ENCODE assay signal across 21 cellular contexts in genomic region chr1:231688989-231689388, GRCh38.
DNase-seq lines count a peak whose midpoint lies in the region; ATAC-seq, FAIRE-seq and TF ChIP-seq lines count a peak whose summit lies in the region.
"Had no signal": no experiment of that assay in that cellular context is flagged by ENCODE, and none has a peak within 500 bp of the region (broad histone marks: within the 10 kb centered on the region; RNA-seq: fewer than 3 reads in every experiment).

No MANE protein-coding gene starts in this region.

- no peak overlapping the region for H3K14ac ChIP-seq in IMR-90 (replicated peaks; ENCODE audit: low read depth, low read length)
- no peak overlapping the region for H3K14ac ChIP-seq in mesenchymal stem cell (ENCODE audit: low read length in 2 of 2)

- H3K4ac ChIP-seq in IMR-90 (ENCODE audit: low read depth, low read length) (no peak overlapping the region), mesenchymal stem cell (ENCODE audit: low read depth in 1 of 2, low read length in 2 of 2) (no peak overlapping the region)

- WGBS in HepG2 (ENCODE audit: low lambda C conversion rate), result 77% methylated on average over 4 of the region's 4 CpGs
- 77% methylated on average over 2 of the region's 4 CpGs for WGBS in right lobe of liver (ENCODE audit: insufficient coverage, low coverage, low lambda C conversion rate, missing lambda C conversion rate)
- WGBS in IMR-90 (ENCODE audit: extremely low coverage in 2 of 2, insufficient read length in 1 of 2), 2 experiments, result 57% methylated on average over 1 of the region's 4 CpGs; no CpG with 5 or more reads in 1 of the 2 experiments
- 100% methylated on average over 4 of the region's 4 CpGs for WGBS in mesenchymal stem cell

- H2BK5ac ChIP-seq in IMR-90 (ENCODE audit: low read depth, low read length, poor library complexity, severe bottlenecking) (no peak overlapping the region), mesenchymal stem cell (ENCODE audit: low read depth, low read length, poor library complexity, severe bottlenecking) (no peak overlapping the region)

- H2AK5ac ChIP-seq in IMR-90 (ENCODE audit: low read depth, low read length) (no peak overlapping the region), mesenchymal stem cell (ENCODE audit: low read length, severe bottlenecking) (peak overlapping the region; percentile 49)

- peaks cover 29% of the 10 kb centered on the region for H3K4me1 ChIP-seq in HepG2 (ENCODE audit: insufficient read depth, low read length)
- no peaks in the 10 kb centered on the region for H3K4me1 ChIP-seq in right lobe of liver
- peaks cover 13% of the 10 kb centered on the region; the same call in 1 of the 2 replicates for H3K4me1 ChIP-seq in IMR-90 (ENCODE audit: control insufficient read depth, insufficient read depth, low read length)
- H3K4me1 ChIP-seq in mesenchymal stem cell (ENCODE audit: control insufficient read depth, insufficient read depth, low read depth, low read length), result peaks cover 14% of the 10 kb centered on the region
- H3K4me1 ChIP-seq: Caco-2 had no signal

- no peak overlapping the region for H3K4me3 Mint-ChIP-seq in effector memory CD8-positive, alpha-beta T cell
- H3K4me3 Mint-ChIP-seq: B cell; CD4-positive, alpha-beta T cell; CD8-positive, alpha-beta T cell had no signal

- H3K27ac ChIP-seq in HepG2 (ENCODE audit: extremely low read length, insufficient read depth, low read length) (no peak overlapping the region), right lobe of liver (no peak overlapping the region), IMR-90 (ENCODE audit: insufficient read depth, low read length) (no peak overlapping the region), mesenchymal stem cell (ENCODE audit: low read length, poor library complexity, severe bottlenecking) (no peak overlapping the region)
- H3K27ac ChIP-seq: 22Rv1; BLaER1 treated with 17β-estradiol and CSF1 and Interleukin-3, amounts not matched to agents 10 nM and 100 nM; C4-2B had no signal

- H2BK15ac ChIP-seq in IMR-90 (ENCODE audit: low read depth, low read length), result no peak overlapping the region
- H2BK15ac ChIP-seq in mesenchymal stem cell (ENCODE audit: low read depth, poor library complexity, severe bottlenecking), result no peak overlapping the region

- TF ChIP-seq CTCF in HepG2 (CRISPR knock-in tag; IDR thresholded peaks at IDR 0.05) (no peak), right lobe of liver (IDR thresholded peaks at IDR 0.05) (no peak), IMR-90 (conservative IDR thresholded peaks at IDR 0.05; ENCODE audit: low read depth, low read length) (no peak)

- no peak overlapping the region for H2AFZ ChIP-seq in HepG2 (ENCODE audit: low read length)
- no peak overlapping the region for H2AFZ ChIP-seq in IMR-90 (replicated peaks; ENCODE audit: low read length, poor library complexity)
- H2AFZ ChIP-seq in mesenchymal stem cell (ENCODE audit: low read depth, low read length), result no peak overlapping the region

- no peaks in the 10 kb centered on the region for H3K36me3 Mint-ChIP-seq in effector memory CD8-positive, alpha-beta T cell (ENCODE audit: insufficient read depth)

- FAIRE-seq in HepG2 (lab: Jason Lieb, UNC), result no peak
- FAIRE-seq: D721Med, G401.6, GM12891, GM19239 had no signal

- no peak overlapping the region for H2AK9ac ChIP-seq in IMR-90 (replicated peaks; ENCODE audit: low read depth, low read length, poor library complexity)

- in situ Hi-C loops in HepG2 (cut with HindIII; ENCODE audit: extremely low pct_ligation_motif_present, low pct_unique_long_range_greater_than_20kb) (no loop called here), IMR-90 (cut with MboI; ENCODE audit: low sequenced_read_pairs) (no loop called here)

- no peak overlapping the region for H3K27ac Mint-ChIP-seq in effector memory CD8-positive, alpha-beta T cell
- H3K27ac Mint-ChIP-seq: B cell; CD4-positive, alpha-beta T cell; CD8-positive, alpha-beta T cell had no signal

- H3K36me3 ChIP-seq in HepG2 (replicated peaks in 1 of 2; ENCODE audit: control insufficient read depth in 1 of 2, insufficient read depth in 2 of 2, low read length in 2 of 2), result no peaks in the 10 kb centered on the region; a peak in 1 of 5 replicates
- H3K36me3 ChIP-seq in right lobe of liver, result no peaks in the 10 kb centered on the region
- no peaks in the 10 kb centered on the region for H3K36me3 ChIP-seq in IMR-90 (ENCODE audit: control insufficient read depth, insufficient read depth, low read length)
- peaks cover 0 to 16% of the 10 kb centered on the region in 2 experiments for H3K36me3 ChIP-seq in mesenchymal stem cell (ENCODE audit: control insufficient read depth in 1 of 2, insufficient read depth in 2 of 2, low read depth in 1 of 2, low read length in 2 of 2)

- H3K79me2 ChIP-seq in HepG2 (ENCODE audit: insufficient read depth, low read length), result no peaks in the 10 kb centered on the region

- no peak overlapping the region for H2BK12ac ChIP-seq in mesenchymal stem cell (ENCODE audit: low read length in 2 of 2)

- TF ChIP-seq RAD21 in HepG2 (CRISPR knock-in tag; IDR thresholded peaks at IDR 0.05) (no peak), IMR-90 (IDR thresholded peaks at IDR 0.05; ENCODE audit: low read length) (no peak)

- H3K79me1 ChIP-seq in IMR-90 (ENCODE audit: low read depth in 1 of 2, low read length in 2 of 2) (peaks cover 0 to 4% of the 10 kb centered on the region in 2 experiments; a peak in 1 of 4 replicates), mesenchymal stem cell (replicated peaks; ENCODE audit: low read length, poor library complexity, severe bottlenecking) (peaks cover 33% of the 10 kb centered on the region)

- no peak overlapping the region for H4K5ac ChIP-seq in IMR-90 (ENCODE audit: low read depth, low read length)

- POLR2A ChIA-PET in HepG2 (lab: Yijun Ruan, JAX) (no interaction called here), IMR-90 (lab: Charles Lee; ENCODE audit: unreplicated experiment) (no interaction called here)

- H3K23ac ChIP-seq in IMR-90 (ENCODE audit: low read depth, low read length) (no peak overlapping the region), mesenchymal stem cell (ENCODE audit: low read length in 2 of 2) (no peak overlapping the region)

- peaks cover 9% of the 10 kb centered on the region for H3K9me3 ChIP-seq in HepG2 (ENCODE audit: low read length)
- no peaks in the 10 kb centered on the region for H3K9me3 ChIP-seq in right lobe of liver
- peaks cover 2% of the 10 kb centered on the region; the same call in 1 of the 2 replicates for H3K9me3 ChIP-seq in IMR-90 (ENCODE audit: control insufficient read depth, insufficient read depth, low read length)
- H3K9me3 ChIP-seq in mesenchymal stem cell (ENCODE audit: control insufficient read depth, low read length), result no peaks in the 10 kb centered on the region

- H3K4me1 Mint-ChIP-seq in effector memory CD8-positive, alpha-beta T cell (ENCODE audit: low read depth in 2 of 2), result peaks cover 0 to 5% of the 10 kb centered on the region in 2 donors

- no peak overlapping the region for H4K91ac ChIP-seq in IMR-90 (ENCODE audit: insufficient read depth, low read depth, low read length)
- no peak overlapping the region for H4K91ac ChIP-seq in mesenchymal stem cell (ENCODE audit: low read length)

- no peak for ATAC-seq in HepG2
- no peak for ATAC-seq in right lobe of liver
- ATAC-seq in IMR-90 (ENCODE audit: low read depth), result no peak
- ATAC-seq in effector memory CD8-positive, alpha-beta T cell (replicated peaks), result no peak
- ATAC-seq: CD8-positive, alpha-beta T cell had no signal

- H2BK120ac ChIP-seq in IMR-90 (ENCODE audit: low read depth, low read length) (no peak overlapping the region), mesenchymal stem cell (ENCODE audit: low read depth, low read length) (no peak overlapping the region)

- H3K9me1 ChIP-seq in IMR-90 (ENCODE audit: insufficient read depth, low read length), result peaks cover 8% of the 10 kb centered on the region; the same call in 1 of the 2 replicates

- H3K27me3 ChIP-seq in HepG2 (ENCODE audit: control insufficient read depth in 1 of 2, insufficient read depth in 2 of 2, low read length in 2 of 2) (no peaks in the 10 kb centered on the region), right lobe of liver (no peaks in the 10 kb centered on the region), IMR-90 (ENCODE audit: control insufficient read depth, insufficient read depth, low read length) (no peaks in the 10 kb centered on the region), mesenchymal stem cell (ENCODE audit: control insufficient read depth in 1 of 2, insufficient read depth in 1 of 2, low read length in 2 of 2) (no peaks in the 10 kb centered on the region)
- H3K27me3 ChIP-seq: BLaER1 treated with 17β-estradiol and CSF1 and Interleukin-3, amounts not matched to agents 10 nM and 100 nM had no signal

- H3K4me2 ChIP-seq in HepG2 (ENCODE audit: low read depth, low read length) (no peak overlapping the region), IMR-90 (ENCODE audit: low read depth, low read length) (no peak overlapping the region), mesenchymal stem cell (ENCODE audit: low read length, poor library complexity, severe bottlenecking) (no peak overlapping the region)

- H3K9ac ChIP-seq in HepG2 (ENCODE audit: insufficient read depth, low read depth, low read length) (no peak overlapping the region), IMR-90 (ENCODE audit: low read depth, low read length) (no peak overlapping the region), mesenchymal stem cell (ENCODE audit: low read length) (no peak overlapping the region)
- H3K9ac ChIP-seq: BLaER1 treated with 17β-estradiol and CSF1 and Interleukin-3, amounts not matched to agents 10 nM and 100 nM had no signal

- DNase-seq in HepG2 (ENCODE audit: low spot score) (no peak), right lobe of liver (no peak), IMR-90 (no peak), mesenchymal stem cell (no peak), ecto neural progenitor cell (ENCODE audit: low spot score) (no peak)
- no peak for DNase-seq in effector memory CD8-positive, alpha-beta T cell
- DNase-seq: AML-193; Caco-2; Calu3; CD4-positive, alpha-beta T cell; CD8-positive, alpha-beta T cell; DMS79 treated with DMSO at 0.1 percent for 48 hours; GF-D8 had no signal

- CTCF ChIA-PET in HepG2 (lab: Yijun Ruan, JAX; ENCODE audit: low intra/inter-chr PET ratio, low total read pairs), result no interaction called here
- CTCF ChIA-PET in IMR-90 (lab: Yijun Ruan, JAX), result no interaction called here

- peaks cover 5 to 7% of the 10 kb centered on the region in 2 donors for H3K9me3 Mint-ChIP-seq in effector memory CD8-positive, alpha-beta T cell

- H4K8ac ChIP-seq in IMR-90 (ENCODE audit: low read depth in 2 of 2, low read length in 2 of 2) (no peak overlapping the region), mesenchymal stem cell (ENCODE audit: low read length) (no peak overlapping the region)

- TF ChIP-seq EP300 in HepG2 (IDR thresholded peaks at IDR 0.05; ENCODE audit: low read depth in 2 of 2, low read length in 2 of 2) (no peak), HepG2 (CRISPR knock-in tag; IDR thresholded peaks at IDR 0.05; ENCODE audit: borderline replicate concordance) (no peak)

- no TSS peak for BruUV-seq in HepG2 (replicated peaks; lab: Mats Ljungman, UMichigan)
- BruUV-seq in IMR-90 (replicated peaks; lab: Mats Ljungman, UMichigan), result no TSS peak

- H3K18ac ChIP-seq in IMR-90 (ENCODE audit: low read depth, low read length), result no peak overlapping the region
- no peak overlapping the region for H3K18ac ChIP-seq in mesenchymal stem cell (ENCODE audit: low read depth in 1 of 2, low read length in 2 of 2)

- H2BK20ac ChIP-seq in IMR-90 (ENCODE audit: low read depth, low read length), result no peak overlapping the region

- dilution Hi-C loops in IMR-90 (cut with HindIII; ENCODE audit: low sequenced_read_pairs, unreplicated experiment), result no loop called here

- TF ChIP-seq POLR2A in HepG2 (IDR thresholded peaks at IDR 0.05; ENCODE audit: insufficient read depth in 1 of 2, low read depth in 2 of 2, low read length in 2 of 2), result no peak
- TF ChIP-seq POLR2A in right lobe of liver (IDR thresholded peaks at IDR 0.05), result no peak
- no peak for TF ChIP-seq POLR2A in IMR-90 (IDR thresholded peaks at IDR 0.05; ENCODE audit: low read depth, low read length)

- no peak overlapping the region for H3K4me3 ChIP-seq in HepG2 (replicated peaks in 1 of 3; ENCODE audit: insufficient read depth in 1 of 3, low read depth in 2 of 3, low read length in 3 of 3)
- no peak overlapping the region for H3K4me3 ChIP-seq in right lobe of liver
- no peak overlapping the region for H3K4me3 ChIP-seq in IMR-90 (ENCODE audit: insufficient read depth, low read depth, low read length)
- no peak overlapping the region for H3K4me3 ChIP-seq in mesenchymal stem cell (ENCODE audit: insufficient read depth in 1 of 2, low read depth in 1 of 2, low read length in 2 of 2)
- H3K4me3 ChIP-seq: BLaER1 treated with 17β-estradiol and CSF1 and Interleukin-3, amounts not matched to agents 10 nM and 100 nM had no signal

- no peaks in the 10 kb centered on the region for H3K27me3 Mint-ChIP-seq in effector memory CD8-positive, alpha-beta T cell
- H3K27me3 Mint-ChIP-seq: CD4-positive, alpha-beta T cell had no signal

- H4K20me1 ChIP-seq in HepG2 (ENCODE audit: insufficient read depth, low read length), result peaks cover 8% of the 10 kb centered on the region; the same call in 1 of the 2 replicates
- H4K20me1 ChIP-seq in IMR-90 (ENCODE audit: insufficient read depth, low read length), result no peaks in the 10 kb centered on the region

- intact Hi-C loops in HepG2 (cut with micrococcal nuclease; ENCODE audit: unreplicated experiment) (no loop called here), right lobe of liver (cut with DNase I) (no loop called here), IMR-90 (cut with micrococcal nuclease) (no loop called here)

- H3K56ac ChIP-seq in IMR-90 (ENCODE audit: extremely low read depth, insufficient read depth, low read length), result no peak overlapping the region
